Comparison of ENCODE assay signal across 35 cellular contexts in the genomic region with DNA sequence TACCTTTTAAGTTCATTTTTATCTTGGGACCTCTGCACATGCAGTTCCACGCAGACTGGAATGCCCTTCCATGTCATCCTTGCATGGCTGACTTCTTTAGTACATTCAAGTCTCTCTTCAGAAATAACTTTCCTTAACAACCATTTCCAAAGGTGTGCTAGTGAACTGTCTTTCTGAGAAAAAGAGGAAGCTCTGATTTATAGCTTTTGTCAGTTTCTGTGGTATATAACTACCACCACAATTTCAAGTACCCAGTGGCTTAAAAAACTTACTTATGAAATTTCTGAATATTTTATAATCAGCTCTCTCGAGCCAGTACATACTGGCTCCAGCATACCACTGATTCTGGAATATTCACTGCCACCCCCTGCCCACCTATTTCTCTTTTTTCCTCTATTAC.
"Had no signal": no experiment of that assay in that cellular context is flagged by ENCODE, and none has a peak within 500 bp of the region (broad histone marks: within the 10 kb centered on the region; RNA-seq: fewer than 3 reads in every experiment).

No MANE protein-coding gene starts in this region.

- H3K4me3 ChIP-seq: adrenal gland, body of pancreas, cardiac muscle cell, colonic mucosa, esophagus squamous epithelium, heart right ventricle, lower lobe of right lung, neural progenitor cell, right atrium auricular region, smooth muscle cell, thyroid gland, upper lobe of left lung, vagina had no signal

- H3K27ac ChIP-seq: adrenal gland, body of pancreas, cardiac muscle cell, colonic mucosa, epithelial cell of prostate, esophagus squamous epithelium, heart right ventricle, lower lobe of right lung, neural progenitor cell, right atrium auricular region, thyroid gland, upper lobe of left lung, vagina had no signal

- H3K4me2 ChIP-seq: neural progenitor cell, smooth muscle cell had no signal

- DNase-seq: activated CD4-positive, alpha-beta T cell treated with anti-CD3 and anti-CD28 coated beads for 36 hours; activated CD4-positive, alpha-beta T cell treated with anti-CD3 and anti-CD28 coated beads, Interleukin-2, amount 50 U/mL, for 4 hours; activated CD4-positive, CD25-positive, alpha-beta regulatory T cell; activated effector memory CD4-positive, alpha-beta T cell treated with anti-CD3 and anti-CD28 coated beads, Interleukin-2, amount 50 U/mL, for 16 hours; activated naive CD4-positive, alpha-beta T cell treated with anti-CD3 and anti-CD28 coated beads for 36 hours; activated naive CD8-positive, alpha-beta T cell treated with anti-CD3 and anti-CD28 coated beads for 36 hours; adrenal gland; aorta; body of pancreas; cerebellar nuclear complex; colonic mucosa; effector CD8-positive, alpha-beta T cell; esophagus squamous epithelium; foreskin melanocyte; heart right ventricle; kidney glomerular epithelial cell; lower lobe of right lung; mesenchymal stem cell; natural killer cell; occipital lobe; stimulated activated CD4-positive, alpha-beta T cell treated with anti-CD3 and anti-CD28 coated beads, Interleukin-1b, Interleukin-23, amount 100 ng/mL, for 48 hours; stimulated activated CD4-positive, alpha-beta T cell treated with anti-CD3 and anti-CD28 coated beads, Interleukin-4, amount 100 ng/mL, for 4 hours; stimulated activated CD8-positive, alpha-beta memory T cell treated with anti-CD3 and anti-CD28 coated beads, Interleukin-4, amount 100 ng/mL, for 48 hours; stimulated activated naive CD8-positive, alpha-beta T cell treated with anti-CD3 and anti-CD28 coated beads, Interleukin-15, amount 100 ng/mL, for 72 hours; substantia nigra; thyroid gland; upper lobe of left lung had no signal

- H3K36me3 ChIP-seq: adrenal gland, cardiac muscle cell, colonic mucosa, esophagus squamous epithelium, heart right ventricle, lower lobe of right lung, neural progenitor cell, right atrium auricular region, thyroid gland, upper lobe of left lung, vagina had no signal

- H3K4me1 ChIP-seq: adrenal gland, body of pancreas, colonic mucosa, esophagus squamous epithelium, heart right ventricle, lower lobe of right lung, neural progenitor cell, right atrium auricular region, thyroid gland, vagina had no signal

- H2AFZ ChIP-seq: neural progenitor cell had no signal

- H3K27me3 ChIP-seq: adrenal gland, body of pancreas, cardiac muscle cell, colonic mucosa, esophagus squamous epithelium, heart right ventricle, neural progenitor cell, right atrium auricular region, thyroid gland, upper lobe of left lung, vagina had no signal

- H3K9me3 ChIP-seq: adrenal gland, body of pancreas, colonic mucosa, esophagus squamous epithelium, lower lobe of right lung, thyroid gland, upper lobe of left lung, vagina had no signal

- ATAC-seq: activated CD4-positive, alpha-beta T cell treated with anti-CD3 and anti-CD28 coated beads for 36 hours; body of pancreas; heart right ventricle; left lobe of liver; lower lobe of right lung; natural killer cell; stimulated activated memory B cell treated with anti-CD40 and anti-IgM and Interleukin-4, amounts not matched to agents 10 μg/mL and 1 μg/mL and 100 μg/mL, for 72 hours; stimulated activated naive CD8-positive, alpha-beta T cell treated with anti-CD3 and anti-CD28 coated beads, Interleukin-15, amount 100 ng/mL, for 72 hours had no signal

- H3K9ac ChIP-seq: neural progenitor cell had no signal
